Comparison of ENCODE assay signal across 8 cellular contexts in the genomic region with DNA sequence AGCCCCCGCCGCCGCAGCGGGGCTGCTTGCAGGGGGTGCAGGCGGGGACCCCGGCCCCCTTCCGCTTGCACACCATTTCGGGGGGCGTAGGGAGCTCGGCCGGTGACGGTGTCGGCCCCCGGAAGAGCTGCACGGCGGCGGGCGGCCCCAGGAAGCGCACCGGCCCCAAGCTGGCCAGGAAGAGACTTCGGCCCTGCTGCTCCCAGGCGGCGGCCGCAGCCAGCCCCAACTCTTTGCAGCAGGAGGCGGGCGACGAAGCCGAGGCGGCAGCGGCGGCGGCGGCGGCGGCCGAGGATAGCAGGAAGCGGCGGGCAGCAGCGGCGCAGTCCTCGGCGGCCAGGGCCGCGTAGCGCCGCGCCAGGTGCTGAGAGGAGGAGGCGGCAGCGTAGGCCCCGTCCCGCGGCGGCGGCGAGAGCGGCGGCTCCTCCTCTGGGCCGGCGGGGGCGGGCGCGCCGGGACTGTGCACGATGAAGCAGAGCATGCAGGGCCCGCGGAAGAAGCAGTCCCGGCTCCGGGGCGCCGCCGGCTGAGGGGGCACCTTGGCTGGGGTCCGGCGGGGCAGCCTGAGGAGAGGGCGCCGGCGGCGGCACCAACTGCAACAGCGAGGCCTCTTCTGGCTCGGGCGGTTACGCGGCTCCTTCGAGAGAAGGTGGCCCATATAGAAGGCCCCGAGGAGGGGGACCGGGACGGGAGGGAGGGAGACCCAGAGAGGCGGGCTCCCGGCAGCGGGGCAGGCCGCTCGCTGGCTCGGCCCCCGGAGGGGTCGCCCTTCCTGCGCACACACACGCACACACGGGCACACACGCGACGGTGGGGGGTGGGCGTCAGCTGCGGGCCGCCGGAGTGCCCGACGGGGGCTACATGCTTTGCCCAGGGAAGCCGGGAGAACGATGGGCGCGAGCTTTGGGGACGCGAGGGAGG. TPM values are rescaled to one million over a fixed set of nuclear protein-coding genes. Genes with fewer than 3 reads are reported as not detected.
A peak's percentile ranks its signal among the peaks of the same experiment; 100 is the strongest.
DNase-seq lines count a peak whose midpoint lies in the region; ATAC-seq, FAIRE-seq and TF ChIP-seq lines count a peak whose summit lies in the region.

No MANE protein-coding gene starts in this region.

- H3K27me3 ChIP-seq in HepG2 (ENCODE audit: control insufficient read depth in 1 of 2, insufficient read depth in 2 of 2, low read length in 2 of 2), result no peaks in the 10 kb centered on the region

- H3K4me3 ChIP-seq in coronary artery (peak overlapping the region; percentile 99), HepG2 (replicated peaks in 1 of 3; ENCODE audit: insufficient read depth in 1 of 3, low read depth in 2 of 3, low read length in 3 of 3) (peak overlapping the region; percentile 84 to 96 (median 88))

- H2AFZ ChIP-seq in HepG2 (ENCODE audit: low read length), result no peak overlapping the region

- H3K27ac ChIP-seq in coronary artery, result peak overlapping the region; percentile 99 to 100
- H3K27ac ChIP-seq in HepG2 (ENCODE audit: extremely low read length, insufficient read depth, low read length), result peak overlapping the region; percentile 97

- no peaks in the 10 kb centered on the region for H4K20me1 ChIP-seq in HepG2 (ENCODE audit: insufficient read depth, low read length)

- POLR2A ChIA-PET in HepG2 (lab: Yijun Ruan, JAX), result interaction anchor here (0.9 to 1.9 kb wide), 6 partner anchors 12 to 367 kb away, joined by 3 to 5 read pairs (median 4); no protein-coding TSS in a partner anchor

- no CpG with 5 or more reads among the region's 112 CpGs for WGBS in HepG2 (ENCODE audit: low lambda C conversion rate)

- TF ChIP-seq CTCF in coronary artery (IDR thresholded peaks at IDR 0.05) (no peak), HepG2 (CRISPR knock-in tag; IDR thresholded peaks at IDR 0.05) (no peak)

- peak overlapping the region; percentile 84 for H3K4me2 ChIP-seq in HepG2 (ENCODE audit: low read depth, low read length)

- FAIRE-seq in HepG2 (lab: Jason Lieb, UNC), result no peak

- BruUV-seq in HepG2 (replicated peaks; lab: Mats Ljungman, UMichigan), result no TSS peak

- peak overlapping the region; percentile 97 for H3K9ac ChIP-seq in HepG2 (ENCODE audit: insufficient read depth, low read depth, low read length)

- TF ChIP-seq EP300 in HepG2 (IDR thresholded peaks at IDR 0.05; ENCODE audit: low read depth in 2 of 2, low read length in 2 of 2), result no peak
- no peak for TF ChIP-seq EP300 in HepG2 (CRISPR knock-in tag; IDR thresholded peaks at IDR 0.05; ENCODE audit: borderline replicate concordance)

- no peak; a peak in 1 of 4 replicates for TF ChIP-seq POLR2A in HepG2 (IDR thresholded peaks at IDR 0.05; ENCODE audit: insufficient read depth in 1 of 2, low read depth in 2 of 2, low read length in 2 of 2)

- peaks cover 41% of the 10 kb centered on the region for H3K4me1 ChIP-seq in HepG2 (ENCODE audit: insufficient read depth, low read length)

- intact Hi-C loops in HepG2 (cut with micrococcal nuclease; ENCODE audit: unreplicated experiment), result loop anchor here (5.0 kb wide), 1 partner anchor 1031 kb away; no protein-coding TSS in a partner anchor

- TF ChIP-seq RAD21 in HepG2 (CRISPR knock-in tag; IDR thresholded peaks at IDR 0.05), result no peak; the same call in 1 of the 2 replicates

- peak; percentile 58 for ATAC-seq in HG02571 (IDR thresholded peaks at IDR 0.05; ENCODE audit: unreplicated experiment)
- ATAC-seq in HepG2, result peak; percentile 73

- in situ Hi-C loops in HepG2 (cut with HindIII; ENCODE audit: extremely low pct_ligation_motif_present, low pct_unique_long_range_greater_than_20kb), result no loop called here

- H3K36me3 ChIP-seq in HepG2 (replicated peaks in 1 of 2; ENCODE audit: control insufficient read depth in 1 of 2, insufficient read depth in 2 of 2, low read length in 2 of 2), result no peaks in the 10 kb centered on the region

- H3K79me2 ChIP-seq in HepG2 (ENCODE audit: insufficient read depth, low read length), result peaks cover 22% of the 10 kb centered on the region

- no peaks in the 10 kb centered on the region; the same call in 1 of the 2 replicates for H3K9me3 ChIP-seq in HepG2 (ENCODE audit: low read length)

- CTCF ChIA-PET in HepG2 (lab: Yijun Ruan, JAX; ENCODE audit: low intra/inter-chr PET ratio, low total read pairs), result no interaction called here

- DNase-seq in NCI-H187 (lab: John Stamatoyannopoulos, UW) (peak; percentile 46 to 52), NCI-H187 treated with DMSO at 0.1 percent for 48 hours (lab: John Stamatoyannopoulos, UW) (no peak), NCI-H1105 treated with DMSO at 0.1 percent for 48 hours (lab: John Stamatoyannopoulos, UW) (peak; percentile 14), coronary artery (ENCODE audit: low spot score) (peak; percentile 88), HepG2 (ENCODE audit: low spot score) (peak; percentile 18)
- DNase-seq in activated CD4-positive, alpha-beta T cell treated with anti-CD3 and anti-CD28 coated beads for 48 hours, result peak; percentile 83
- DNase-seq in stimulated activated CD4-positive, alpha-beta T cell treated with anti-CD3 and anti-CD28 coated beads, Interleukin-4, amount 100 ng/mL, for 1 hour, result peak; percentile 83

TF ChIP-seq in HepG2, 621 proteins besides CTCF, POLR2A, EP300 and RAD21 (continues in another document):
- TF ChIP-seq MED1 (CRISPR knock-in tag; IDR thresholded peaks at IDR 0.05), result no peak
- no peak; the same call in 1 of the 2 replicates for TF ChIP-seq ZNF772 (CRISPR knock-in tag; IDR thresholded peaks at IDR 0.05)
- no peak; the same call in 1 of the 2 replicates for TF ChIP-seq ZNF782 (CRISPR knock-in tag; IDR thresholded peaks at IDR 0.05; ENCODE audit: borderline replicate concordance)
- TF ChIP-seq, protein P1, sequence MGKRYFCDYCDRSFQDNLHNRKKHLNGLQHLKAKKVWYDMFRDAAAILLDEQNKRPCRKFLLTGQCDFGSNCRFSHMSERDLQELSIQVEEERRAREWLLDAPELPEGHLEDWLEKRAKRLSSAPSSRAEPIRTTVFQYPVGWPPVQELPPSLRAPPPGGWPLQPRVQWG (CRISPR knock-in tag; IDR thresholded peaks at IDR 0.05; ENCODE audit: borderline replicate concordance, low read depth), result no peak
- no peak for TF ChIP-seq SMYD3 (CRISPR knock-in tag; IDR thresholded peaks at IDR 0.05)
- TF ChIP-seq ZNF230 (CRISPR knock-in tag; IDR thresholded peaks at IDR 0.05), result no peak
- TF ChIP-seq RXRA (CRISPR knock-in tag; IDR thresholded peaks at IDR 0.05), result peak; percentile 20; the same call in 1 of the 2 replicates
- no peak for TF ChIP-seq ZFP36L2 (CRISPR knock-in tag; IDR thresholded peaks at IDR 0.05)
- TF ChIP-seq PHF8 (CRISPR knock-in tag; IDR thresholded peaks at IDR 0.05), result peak; percentile 64; the same call in 1 of the 2 replicates
- 0 out of 2 replicates have a peak, but pooled peaks have one; percentile 4 for TF ChIP-seq ZC3H13 (CRISPR knock-in tag; IDR thresholded peaks at IDR 0.05)
- TF ChIP-seq ZFP41 (CRISPR knock-in tag; IDR thresholded peaks at IDR 0.05; ENCODE audit: borderline replicate concordance), result peak; percentile 78; the same call in 1 of the 2 replicates
- 0 out of 2 replicates have a peak, but pooled peaks have one; percentile 18 for TF ChIP-seq ZNF225 (CRISPR knock-in tag; IDR thresholded peaks at IDR 0.05)
- no peak for TF ChIP-seq ZNF207 (IDR thresholded peaks at IDR 0.05; ENCODE audit: borderline replicate concordance)
- no peak for TF ChIP-seq SOX13 (IDR thresholded peaks at IDR 0.05)
- no peak for TF ChIP-seq SOX13 (CRISPR knock-in tag; conservative IDR thresholded peaks at IDR 0.05 in 1 of 2, IDR thresholded peaks at IDR 0.05 in 1 of 2)
- no peak for TF ChIP-seq NCOA2 (CRISPR knock-in tag; IDR thresholded peaks at IDR 0.05)
- peak; percentile 18 for TF ChIP-seq SPEN (CRISPR knock-in tag; IDR thresholded peaks at IDR 0.05; ENCODE audit: low read depth)
- TF ChIP-seq FOXK2 (IDR thresholded peaks at IDR 0.05), result no peak
- no peak for TF ChIP-seq ELF1 (CRISPR knock-in tag; IDR thresholded peaks at IDR 0.05)
- TF ChIP-seq PBX2 (CRISPR knock-in tag; IDR thresholded peaks at IDR 0.05), result no peak

RNA-seq across cellular contexts. Expression of gene FBXL17, which starts 0.6 kb away (rescaled TPM):
- 5.5 and 7.9 TPM in 2 replicates for total RNA-seq in HepG2 (2016; rRNA removed; fragmentation: Illumina TruSeq; extraction: Trizol)
- total RNA-seq in HepG2 (2016; cell fraction: cytosol; rRNA removed; fragmentation: Illumina TruSeq; extraction: Trizol; ENCODE audit: low read depth), result 11.5 and 12.1 TPM in 2 replicates
- 5.8 and 8.4 TPM in 2 replicates for total RNA-seq in HepG2 (2016; cell fraction: insoluble cytoplasmic fraction; rRNA removed; fragmentation: Illumina TruSeq; extraction: Trizol)
- 4.0 and 5.3 TPM in 2 replicates for total RNA-seq in HepG2 (2016; cell fraction: membrane; rRNA removed; fragmentation: Illumina TruSeq; extraction: Trizol)
- total RNA-seq in HepG2 (2016; cell fraction: nucleus; rRNA removed; fragmentation: Illumina TruSeq; extraction: Trizol), result 10.2 and 14.9 TPM in 2 replicates
- 3.0 and 3.6 TPM in 2 replicates for polyA plus RNA-seq in HepG2 (2011; rRNA removed)
- 1.3 and 2.0 TPM in 2 replicates for polyA plus RNA-seq in HepG2 (2011; cell fraction: cytosol; rRNA removed)
- polyA plus RNA-seq in HepG2 (2011; cell fraction: nucleus; rRNA removed), result 3.3 and 3.8 TPM in 2 replicates
- polyA plus RNA-seq in HepG2 (2012), result 4.9 and 7.9 TPM in 2 replicates
- polyA plus RNA-seq in HepG2 (2016; cell fraction: cytosol; fragmentation: Illumina TruSeq; extraction: Trizol; ENCODE audit: low read depth), result 0.41 and 0.43 TPM in 2 replicates
- polyA plus RNA-seq in HepG2 (2016; cell fraction: insoluble cytoplasmic fraction; fragmentation: Illumina TruSeq; extraction: Trizol; ENCODE audit: low read depth), result 6.7 and 7.0 TPM in 2 replicates
- polyA plus RNA-seq in HepG2 (2016; cell fraction: membrane; fragmentation: Illumina TruSeq; extraction: Trizol; ENCODE audit: low read depth), result 1.4 and 1.9 TPM in 2 replicates
- polyA plus RNA-seq in HepG2 (2016; cell fraction: nucleus; fragmentation: Illumina TruSeq; extraction: Trizol; ENCODE audit: insufficient read depth, low read depth), result 3.7 and 4.0 TPM in 2 replicates
- polyA minus RNA-seq in HepG2 (2011; rRNA and poly(A)+ RNA removed; ENCODE audit: low replicate concordance), result 6.4 and 8.8 TPM in 2 replicates
- 5.8 and 7.6 TPM in 2 replicates for polyA minus RNA-seq in HepG2 (2011; cell fraction: cytosol; rRNA and poly(A)+ RNA removed)
- 38.7 and 43.3 TPM in 2 replicates for polyA minus RNA-seq in HepG2 (2011; cell fraction: nucleus; rRNA and poly(A)+ RNA removed)
